Comparison of ENCODE assay signal across 19 cellular contexts in genomic region chr5:112002368-112002767, GRCh38.
"Had no signal": no experiment of that assay in that cellular context is flagged by ENCODE, and none has a peak within 500 bp of the region (broad histone marks: within the 10 kb centered on the region; RNA-seq: fewer than 3 reads in every experiment).

No MANE protein-coding gene starts in this region.

- DNase-seq: activated CD4-positive, alpha-beta memory T cell treated with anti-CD3 and anti-CD28 coated beads for 36 hours; activated CD4-positive, alpha-beta T cell treated with anti-CD3 and anti-CD28 coated beads for 48 hours; activated effector memory CD4-positive, alpha-beta T cell treated with Interleukin-2 at 50 U/mL for 16 hours; activated naive CD4-positive, alpha-beta T cell treated with anti-CD3 and anti-CD28 coated beads, Interleukin-2, amount 50 U/mL, for 16 hours; activated naive CD8-positive, alpha-beta T cell treated with anti-CD3 and anti-CD28 coated beads, Interleukin-2, amount 50 U/mL, for 24 hours; activated T-cell treated with anti-CD3 and anti-CD28 coated beads, Interleukin-2, amount 50 U/mL, for 72 hours; anterior cingulate cortex; caudate nucleus; dermis blood vessel endothelial cell; effector CD8-positive, alpha-beta T cell; foreskin keratinocyte; hippocampal formation; left cardiac atrium; mesendoderm; mucosa of descending colon; small intestine; stimulated activated CD4-positive, alpha-beta T cell treated with anti-CD3 and anti-CD28 coated beads, Interleukin-15, amount 100 ng/mL, for 24 hours; transverse colon had no signal

- H3K36me3 ChIP-seq: transverse colon had no signal

- H3K27ac ChIP-seq: foreskin keratinocyte, transverse colon had no signal

- H3K4me1 ChIP-seq: transverse colon had no signal

- FAIRE-seq: small intestine, urothelium cell line had no signal

- H3K27me3 ChIP-seq: foreskin keratinocyte, transverse colon had no signal

- H3K4me3 ChIP-seq: mucosa of descending colon, transverse colon had no signal

- H3K9me3 ChIP-seq: mucosa of descending colon, transverse colon had no signal
